ENCODE assay signal across 10 cellular contexts in genomic region chr1:41359211-41360073, GRCh38. TPM values are rescaled to one million over a fixed set of nuclear protein-coding genes. Genes with fewer than 3 reads are reported as not detected.
DNase-seq lines count a peak whose midpoint lies in the region; ATAC-seq and TF ChIP-seq lines count a peak whose summit lies in the region.
"Had no signal": no experiment of that assay in that cellular context is flagged by ENCODE, and none has a peak within 500 bp of the region (broad histone marks: within the 10 kb centered on the region; RNA-seq: fewer than 3 reads in every experiment).

No MANE protein-coding gene starts in this region.

- WGBS in sigmoid colon, 2 donors: 82 to 89% methylated on average over 10 of the region's 10 CpGs

- POLR2A ChIA-PET in T-cell (lab: Charles Lee): interaction anchor here in 1 of 2 donors (0.5 to 0.7 kb wide), 2 partner anchors 33 to 122 kb away, joined by 4 to 6 read pairs; no protein-coding TSS in a partner anchor

- intact Hi-C loops in left ventricle myocardium inferior (cut with micrococcal nuclease) (no loop called here), sigmoid colon (cut with DNase I) (loop anchor here (5.0 kb wide), 3 partner anchors 47 to 92 kb away; no protein-coding TSS in a partner anchor)

- no peaks in the 10 kb centered on the region for H3K9me2 ChIP-seq in Karpas-422 (replicated peaks; ENCODE audit: insufficient read depth, low read length)

- H3K4me3 Mint-ChIP-seq in T-cell: peak overlapping the region in 2 of 3 donors; percentile 25 to 68

- H3K79me2 ChIP-seq in Karpas-422 (ENCODE audit: low read length): no peaks in the 10 kb centered on the region

- no peak for TF ChIP-seq EP300 in sigmoid colon (IDR thresholded peaks at IDR 0.05)

- peaks cover 10 to 24% (median 12%) of the 10 kb centered on the region in 3 donors for H3K4me1 Mint-ChIP-seq in T-cell

- H3K9ac ChIP-seq in Karpas-422 (ENCODE audit: low read length): no peak overlapping the region

- 0 out of 2 replicates have a peak, but pooled peaks cover 3% of the 10 kb centered on the region for H4K20me1 ChIP-seq in Karpas-422 (ENCODE audit: insufficient read depth, low read depth, low read length)

- no peak for ATAC-seq in T-cell (replicated peaks in 1 of 4)

- H2AFZ ChIP-seq in Karpas-422 (ENCODE audit: low read length): no peak overlapping the region

- H3K4me1 ChIP-seq in left ventricle myocardium inferior: peaks cover 60% of the 10 kb centered on the region
- H3K4me1 ChIP-seq in sigmoid colon: peaks cover 0 to 51% (median 49%) of the 10 kb centered on the region in 4 donors
- peaks cover 12% of the 10 kb centered on the region for H3K4me1 ChIP-seq in Karpas-422 (ENCODE audit: low read length)

- H3K4me3 ChIP-seq in left ventricle myocardium inferior (no peak overlapping the region), sigmoid colon (no peak overlapping the region), Karpas-422 (ENCODE audit: low read length) (no peak overlapping the region)

- peaks cover 13% of the 10 kb centered on the region for H3K27me3 ChIP-seq in left ventricle myocardium inferior (ENCODE audit: low read depth)
- no peaks in the 10 kb centered on the region for H3K27me3 ChIP-seq in sigmoid colon
- H3K27me3 ChIP-seq in Karpas-422 (ENCODE audit: low read length): no peaks in the 10 kb centered on the region

- H3K9me3 Mint-ChIP-seq in T-cell: no peaks in the 10 kb centered on the region

- H3K36me3 Mint-ChIP-seq in T-cell: no peaks in the 10 kb centered on the region

- CTCF ChIA-PET in T-cell (lab: Charles Lee): no interaction called here

- H3K27ac Mint-ChIP-seq in T-cell: peak overlapping the region in 1 of 2 donors; percentile 33

- H3K9me3 ChIP-seq in left ventricle myocardium inferior (replicated peaks): no peaks in the 10 kb centered on the region
- H3K9me3 ChIP-seq in sigmoid colon: no peaks in the 10 kb centered on the region
- no peaks in the 10 kb centered on the region for H3K9me3 ChIP-seq in Karpas-422 (ENCODE audit: low read length)

- peak; percentile 9 for DNase-seq in GM04504 (ENCODE audit: low read depth)
- DNase-seq in T-cell: peak in 1 of 34 experiments; percentile 22
- DNase-seq in left ventricle myocardium inferior: no peak
- DNase-seq in sigmoid colon: no peak
- no peak for DNase-seq in NOMO-1 treated with DMSO at 0.1 percent for 48 hours (lab: John Stamatoyannopoulos, UW; ENCODE audit: unreplicated experiment)
- DNase-seq in NCI-H1105 treated with DMSO at 0.1 percent for 48 hours (lab: John Stamatoyannopoulos, UW): no peak
- DNase-seq in UCSD-AML1 (lab: John Stamatoyannopoulos, UW; ENCODE audit: unreplicated experiment): no peak
- no peak for DNase-seq in Karpas-422
- DNase-seq: NCI-H1436 had no signal

- peak overlapping the region; percentile 82 for H3K27ac ChIP-seq in left ventricle myocardium inferior (replicated peaks)
- H3K27ac ChIP-seq in sigmoid colon: peak overlapping the region in 3 of 4 donors; percentile 46 to 71 (median 65)
- H3K27ac ChIP-seq in Karpas-422 (ENCODE audit: low read length): no peak overlapping the region

- TF ChIP-seq POLR2A in sigmoid colon (IDR thresholded peaks at IDR 0.05): no peak

- no peak overlapping the region for H3K4me2 ChIP-seq in Karpas-422 (ENCODE audit: low read depth, low read length, poor library complexity, severe bottlenecking)

- TF ChIP-seq CTCF in left ventricle myocardium inferior (IDR thresholded peaks at IDR 0.05; ENCODE audit: borderline replicate concordance) (no peak), sigmoid colon (IDR thresholded peaks at IDR 0.05) (no peak)

- H3K27me3 Mint-ChIP-seq in T-cell: peaks cover 5 to 21% of the 10 kb centered on the region in 2 donors

- H3K36me3 ChIP-seq in left ventricle myocardium inferior: no peaks in the 10 kb centered on the region
- no peaks in the 10 kb centered on the region for H3K36me3 ChIP-seq in sigmoid colon
- H3K36me3 ChIP-seq in Karpas-422 (ENCODE audit: insufficient read depth, low read length): no peaks in the 10 kb centered on the region

RNA-seq across cellular contexts. Expression of gene FOXO6, which starts 1.8 kb away (rescaled TPM):
- total RNA-seq in T-cell: under 1 TPM in 3 of 5 donors, not detected in 2; 0.13 to 0.70 (median 0.63) TPM
- 2.1 TPM for total RNA-seq in left ventricle myocardium inferior
- 1 to 10 TPM in 2 of 4 donors, under 1 TPM in 2; 0.49 to 1.4 (median 0.94) TPM for total RNA-seq in sigmoid colon
- polyA plus RNA-seq in sigmoid colon: under 1 TPM in 1 of 3 donors, not detected in 2; 0.20 TPM
- 0.51 TPM in 1 of 2 replicates, not detected in the other for total RNA-seq in Karpas-422 (2014; rRNA removed; shearing (Covaris generic); ENCODE audit: low replicate concordance)
- total RNA-seq: T-helper 2 cell treated with Interferon-gamma antibody and Interleukin-4, amounts not matched to agents 100 ng/mL and 5 ng/mL, for 36 hours had no signal
